Comparison of ENCODE assay signal across 1 cellular context in the genomic region with DNA sequence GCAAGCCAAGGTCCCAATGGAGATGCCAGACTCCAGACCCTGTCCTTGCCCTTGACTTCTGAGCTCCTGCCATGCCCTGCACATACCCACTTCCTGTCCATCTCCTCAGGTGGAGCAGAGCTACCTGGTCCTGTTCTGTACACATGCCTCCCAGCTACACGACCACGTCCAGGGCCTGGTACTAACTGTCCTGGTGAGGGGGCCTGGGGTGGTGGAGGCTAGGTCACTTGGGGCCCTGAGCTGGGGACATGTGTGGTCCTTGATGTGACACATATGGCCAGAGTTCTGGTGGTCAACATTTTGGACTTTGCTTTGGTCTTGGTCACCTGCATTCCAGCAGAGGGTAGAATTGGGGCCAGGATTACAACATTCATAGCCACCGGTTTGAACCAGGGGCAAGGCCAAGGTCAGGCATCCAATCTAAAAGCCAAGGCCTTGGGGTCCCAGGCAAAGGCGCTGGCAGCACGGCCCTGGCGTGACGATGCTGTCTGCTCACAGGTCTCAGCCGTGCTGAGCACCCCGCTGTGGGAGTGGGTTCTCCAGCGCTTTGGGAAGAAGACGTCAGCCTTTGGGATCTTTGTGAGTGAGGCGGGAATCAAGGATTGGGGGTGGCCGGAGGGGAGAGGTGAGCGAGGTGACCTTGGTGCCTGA.
TF ChIP-seq lines count a peak whose summit lies in the region.

No MANE protein-coding gene starts in this region.

TF ChIP-seq in HepG2, 621 proteins besides CTCF, POLR2A, EP300 and RAD21 (continued from another document and continues in another):
- TF ChIP-seq, protein P1, sequence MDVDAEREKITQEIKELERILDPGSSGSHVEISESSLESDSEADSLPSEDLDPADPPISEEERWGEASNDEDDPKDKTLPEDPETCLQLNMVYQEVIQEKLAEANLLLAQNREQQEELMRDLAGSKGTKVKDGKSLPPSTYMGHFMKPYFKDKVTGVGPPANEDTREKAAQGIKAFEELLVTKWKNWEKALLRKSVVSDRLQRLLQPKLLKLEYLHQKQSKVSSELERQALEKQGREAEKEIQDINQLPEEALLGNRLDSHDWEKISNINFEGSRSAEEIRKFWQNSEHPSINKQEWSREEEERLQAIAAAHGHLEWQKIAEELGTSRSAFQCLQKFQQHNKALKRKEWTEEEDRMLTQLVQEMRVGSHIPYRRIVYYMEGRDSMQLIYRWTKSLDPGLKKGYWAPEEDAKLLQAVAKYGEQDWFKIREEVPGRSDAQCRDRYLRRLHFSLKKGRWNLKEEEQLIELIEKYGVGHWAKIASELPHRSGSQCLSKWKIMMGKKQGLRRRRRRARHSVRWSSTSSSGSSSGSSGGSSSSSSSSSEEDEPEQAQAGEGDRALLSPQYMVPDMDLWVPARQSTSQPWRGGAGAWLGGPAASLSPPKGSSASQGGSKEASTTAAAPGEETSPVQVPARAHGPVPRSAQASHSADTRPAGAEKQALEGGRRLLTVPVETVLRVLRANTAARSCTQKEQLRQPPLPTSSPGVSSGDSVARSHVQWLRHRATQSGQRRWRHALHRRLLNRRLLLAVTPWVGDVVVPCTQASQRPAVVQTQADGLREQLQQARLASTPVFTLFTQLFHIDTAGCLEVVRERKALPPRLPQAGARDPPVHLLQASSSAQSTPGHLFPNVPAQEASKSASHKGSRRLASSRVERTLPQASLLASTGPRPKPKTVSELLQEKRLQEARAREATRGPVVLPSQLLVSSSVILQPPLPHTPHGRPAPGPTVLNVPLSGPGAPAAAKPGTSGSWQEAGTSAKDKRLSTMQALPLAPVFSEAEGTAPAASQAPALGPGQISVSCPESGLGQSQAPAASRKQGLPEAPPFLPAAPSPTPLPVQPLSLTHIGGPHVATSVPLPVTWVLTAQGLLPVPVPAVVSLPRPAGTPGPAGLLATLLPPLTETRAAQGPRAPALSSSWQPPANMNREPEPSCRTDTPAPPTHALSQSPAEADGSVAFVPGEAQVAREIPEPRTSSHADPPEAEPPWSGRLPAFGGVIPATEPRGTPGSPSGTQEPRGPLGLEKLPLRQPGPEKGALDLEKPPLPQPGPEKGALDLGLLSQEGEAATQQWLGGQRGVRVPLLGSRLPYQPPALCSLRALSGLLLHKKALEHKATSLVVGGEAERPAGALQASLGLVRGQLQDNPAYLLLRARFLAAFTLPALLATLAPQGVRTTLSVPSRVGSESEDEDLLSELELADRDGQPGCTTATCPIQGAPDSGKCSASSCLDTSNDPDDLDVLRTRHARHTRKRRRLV (CRISPR knock-in tag; IDR thresholded peaks at IDR 0.05), result no peak
- TF ChIP-seq, protein P2, sequence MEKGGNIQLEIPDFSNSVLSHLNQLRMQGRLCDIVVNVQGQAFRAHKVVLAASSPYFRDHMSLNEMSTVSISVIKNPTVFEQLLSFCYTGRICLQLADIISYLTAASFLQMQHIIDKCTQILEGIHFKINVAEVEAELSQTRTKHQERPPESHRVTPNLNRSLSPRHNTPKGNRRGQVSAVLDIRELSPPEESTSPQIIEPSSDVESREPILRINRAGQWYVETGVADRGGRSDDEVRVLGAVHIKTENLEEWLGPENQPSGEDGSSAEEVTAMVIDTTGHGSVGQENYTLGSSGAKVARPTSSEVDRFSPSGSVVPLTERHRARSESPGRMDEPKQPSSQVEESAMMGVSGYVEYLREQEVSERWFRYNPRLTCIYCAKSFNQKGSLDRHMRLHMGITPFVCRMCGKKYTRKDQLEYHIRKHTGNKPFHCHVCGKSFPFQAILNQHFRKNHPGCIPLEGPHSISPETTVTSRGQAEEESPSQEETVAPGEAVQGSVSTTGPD (CRISPR knock-in tag; IDR thresholded peaks at IDR 0.05), result peak; percentile 95
- TF ChIP-seq NFATC3 (CRISPR knock-in tag; IDR thresholded peaks at IDR 0.05), result 0 out of 2 replicates have a peak, but pooled peaks have one; percentile 32
- TF ChIP-seq, protein P3, sequence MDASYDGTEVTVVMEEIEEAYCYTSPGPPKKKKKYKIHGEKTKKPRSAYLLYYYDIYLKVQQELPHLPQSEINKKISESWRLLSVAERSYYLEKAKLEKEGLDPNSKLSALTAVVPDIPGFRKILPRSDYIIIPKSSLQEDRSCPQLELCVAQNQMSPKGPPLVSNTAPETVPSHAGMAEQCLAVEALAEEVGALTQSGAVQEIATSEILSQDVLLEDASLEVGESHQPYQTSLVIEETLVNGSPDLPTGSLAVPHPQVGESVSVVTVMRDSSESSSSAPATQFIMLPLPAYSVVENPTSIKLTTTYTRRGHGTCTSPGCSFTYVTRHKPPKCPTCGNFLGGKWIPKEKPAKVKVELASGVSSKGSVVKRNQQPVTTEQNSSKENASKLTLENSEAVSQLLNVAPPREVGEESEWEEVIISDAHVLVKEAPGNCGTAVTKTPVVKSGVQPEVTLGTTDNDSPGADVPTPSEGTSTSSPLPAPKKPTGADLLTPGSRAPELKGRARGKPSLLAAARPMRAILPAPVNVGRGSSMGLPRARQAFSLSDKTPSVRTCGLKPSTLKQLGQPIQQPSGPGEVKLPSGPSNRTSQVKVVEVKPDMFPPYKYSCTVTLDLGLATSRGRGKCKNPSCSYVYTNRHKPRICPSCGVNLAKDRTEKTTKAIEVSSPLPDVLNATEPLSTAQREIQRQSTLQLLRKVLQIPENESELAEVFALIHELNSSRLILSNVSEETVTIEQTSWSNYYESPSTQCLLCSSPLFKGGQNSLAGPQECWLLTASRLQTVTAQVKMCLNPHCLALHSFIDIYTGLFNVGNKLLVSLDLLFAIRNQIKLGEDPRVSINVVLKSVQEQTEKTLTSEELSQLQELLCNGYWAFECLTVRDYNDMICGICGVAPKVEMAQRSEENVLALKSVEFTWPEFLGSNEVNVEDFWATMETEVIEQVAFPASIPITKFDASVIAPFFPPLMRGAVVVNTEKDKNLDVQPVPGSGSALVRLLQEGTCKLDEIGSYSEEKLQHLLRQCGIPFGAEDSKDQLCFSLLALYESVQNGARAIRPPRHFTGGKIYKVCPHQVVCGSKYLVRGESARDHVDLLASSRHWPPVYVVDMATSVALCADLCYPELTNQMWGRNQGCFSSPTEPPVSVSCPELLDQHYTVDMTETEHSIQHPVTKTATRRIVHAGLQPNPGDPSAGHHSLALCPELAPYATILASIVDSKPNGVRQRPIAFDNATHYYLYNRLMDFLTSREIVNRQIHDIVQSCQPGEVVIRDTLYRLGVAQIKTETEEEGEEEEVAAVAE (CRISPR knock-in tag; IDR thresholded peaks at IDR 0.05; ENCODE audit: borderline replicate concordance), result no peak
- TF ChIP-seq, protein P4, sequence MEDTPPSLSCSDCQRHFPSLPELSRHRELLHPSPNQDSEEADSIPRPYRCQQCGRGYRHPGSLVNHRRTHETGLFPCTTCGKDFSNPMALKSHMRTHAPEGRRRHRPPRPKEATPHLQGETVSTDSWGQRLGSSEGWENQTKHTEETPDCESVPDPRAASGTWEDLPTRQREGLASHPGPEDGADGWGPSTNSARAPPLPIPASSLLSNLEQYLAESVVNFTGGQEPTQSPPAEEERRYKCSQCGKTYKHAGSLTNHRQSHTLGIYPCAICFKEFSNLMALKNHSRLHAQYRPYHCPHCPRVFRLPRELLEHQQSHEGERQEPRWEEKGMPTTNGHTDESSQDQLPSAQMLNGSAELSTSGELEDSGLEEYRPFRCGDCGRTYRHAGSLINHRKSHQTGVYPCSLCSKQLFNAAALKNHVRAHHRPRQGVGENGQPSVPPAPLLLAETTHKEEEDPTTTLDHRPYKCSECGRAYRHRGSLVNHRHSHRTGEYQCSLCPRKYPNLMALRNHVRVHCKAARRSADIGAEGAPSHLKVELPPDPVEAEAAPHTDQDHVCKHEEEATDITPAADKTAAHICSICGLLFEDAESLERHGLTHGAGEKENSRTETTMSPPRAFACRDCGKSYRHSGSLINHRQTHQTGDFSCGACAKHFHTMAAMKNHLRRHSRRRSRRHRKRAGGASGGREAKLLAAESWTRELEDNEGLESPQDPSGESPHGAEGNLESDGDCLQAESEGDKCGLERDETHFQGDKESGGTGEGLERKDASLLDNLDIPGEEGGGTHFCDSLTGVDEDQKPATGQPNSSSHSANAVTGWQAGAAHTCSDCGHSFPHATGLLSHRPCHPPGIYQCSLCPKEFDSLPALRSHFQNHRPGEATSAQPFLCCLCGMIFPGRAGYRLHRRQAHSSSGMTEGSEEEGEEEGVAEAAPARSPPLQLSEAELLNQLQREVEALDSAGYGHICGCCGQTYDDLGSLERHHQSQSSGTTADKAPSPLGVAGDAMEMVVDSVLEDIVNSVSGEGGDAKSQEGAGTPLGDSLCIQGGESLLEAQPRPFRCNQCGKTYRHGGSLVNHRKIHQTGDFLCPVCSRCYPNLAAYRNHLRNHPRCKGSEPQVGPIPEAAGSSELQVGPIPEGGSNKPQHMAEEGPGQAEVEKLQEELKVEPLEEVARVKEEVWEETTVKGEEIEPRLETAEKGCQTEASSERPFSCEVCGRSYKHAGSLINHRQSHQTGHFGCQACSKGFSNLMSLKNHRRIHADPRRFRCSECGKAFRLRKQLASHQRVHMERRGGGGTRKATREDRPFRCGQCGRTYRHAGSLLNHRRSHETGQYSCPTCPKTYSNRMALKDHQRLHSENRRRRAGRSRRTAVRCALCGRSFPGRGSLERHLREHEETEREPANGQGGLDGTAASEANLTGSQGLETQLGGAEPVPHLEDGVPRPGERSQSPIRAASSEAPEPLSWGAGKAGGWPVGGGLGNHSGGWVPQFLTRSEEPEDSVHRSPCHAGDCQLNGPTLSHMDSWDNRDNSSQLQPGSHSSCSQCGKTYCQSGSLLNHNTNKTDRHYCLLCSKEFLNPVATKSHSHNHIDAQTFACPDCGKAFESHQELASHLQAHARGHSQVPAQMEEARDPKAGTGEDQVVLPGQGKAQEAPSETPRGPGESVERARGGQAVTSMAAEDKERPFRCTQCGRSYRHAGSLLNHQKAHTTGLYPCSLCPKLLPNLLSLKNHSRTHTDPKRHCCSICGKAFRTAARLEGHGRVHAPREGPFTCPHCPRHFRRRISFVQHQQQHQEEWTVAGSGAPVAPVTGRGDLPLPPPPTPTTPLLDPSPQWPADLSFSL (CRISPR knock-in tag; IDR thresholded peaks at IDR 0.05), result no peak
- no peak for TF ChIP-seq POLR2AphosphoS5 (IDR thresholded peaks at IDR 0.05; ENCODE audit: low read depth, low read length)
- peak; percentile 60; the same call in 1 of the 2 replicates for TF ChIP-seq ZNF816 (CRISPR knock-in tag; IDR thresholded peaks at IDR 0.05; ENCODE audit: borderline replicate concordance)
- TF ChIP-seq GATA4 (IDR thresholded peaks at IDR 0.05; ENCODE audit: borderline replicate concordance, low read depth), result no peak
- no peak for TF ChIP-seq SP1 (IDR thresholded peaks at IDR 0.05)
- TF ChIP-seq SP1 (CRISPR knock-in tag; IDR thresholded peaks at IDR 0.05), result no peak
- TF ChIP-seq GFI1 (CRISPR knock-in tag; IDR thresholded peaks at IDR 0.05; ENCODE audit: borderline replicate concordance), result peak; percentile 61; the same call in 1 of the 2 replicates
- no peak for TF ChIP-seq SYNCRIP (IDR thresholded peaks at IDR 0.05; ENCODE audit: insufficient read depth, low read depth, low read length)
- TF ChIP-seq SIN3B (IDR thresholded peaks at IDR 0.05; ENCODE audit: low read length), result no peak
- TF ChIP-seq, protein P5, sequence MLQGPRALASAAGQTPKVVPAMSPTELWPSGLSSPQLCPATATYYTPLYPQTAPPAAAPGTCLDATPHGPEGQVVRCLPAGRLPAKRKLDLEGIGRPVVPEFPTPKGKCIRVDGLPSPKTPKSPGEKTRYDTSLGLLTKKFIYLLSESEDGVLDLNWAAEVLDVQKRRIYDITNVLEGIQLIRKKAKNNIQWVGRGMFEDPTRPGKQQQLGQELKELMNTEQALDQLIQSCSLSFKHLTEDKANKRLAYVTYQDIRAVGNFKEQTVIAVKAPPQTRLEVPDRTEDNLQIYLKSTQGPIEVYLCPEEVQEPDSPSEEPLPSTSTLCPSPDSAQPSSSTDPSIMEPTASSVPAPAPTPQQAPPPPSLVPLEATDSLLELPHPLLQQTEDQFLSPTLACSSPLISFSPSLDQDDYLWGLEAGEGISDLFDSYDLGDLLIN (CRISPR knock-in tag; IDR thresholded peaks at IDR 0.05; ENCODE audit: borderline replicate concordance), result no peak
- 0 out of 2 replicates have a peak, but pooled peaks have one; percentile 64 for TF ChIP-seq KDM4B (CRISPR knock-in tag; IDR thresholded peaks at IDR 0.05)
- TF ChIP-seq ZNF766 (CRISPR knock-in tag; IDR thresholded peaks at IDR 0.05; ENCODE audit: borderline replicate concordance), result no peak
- TF ChIP-seq, protein P6, sequence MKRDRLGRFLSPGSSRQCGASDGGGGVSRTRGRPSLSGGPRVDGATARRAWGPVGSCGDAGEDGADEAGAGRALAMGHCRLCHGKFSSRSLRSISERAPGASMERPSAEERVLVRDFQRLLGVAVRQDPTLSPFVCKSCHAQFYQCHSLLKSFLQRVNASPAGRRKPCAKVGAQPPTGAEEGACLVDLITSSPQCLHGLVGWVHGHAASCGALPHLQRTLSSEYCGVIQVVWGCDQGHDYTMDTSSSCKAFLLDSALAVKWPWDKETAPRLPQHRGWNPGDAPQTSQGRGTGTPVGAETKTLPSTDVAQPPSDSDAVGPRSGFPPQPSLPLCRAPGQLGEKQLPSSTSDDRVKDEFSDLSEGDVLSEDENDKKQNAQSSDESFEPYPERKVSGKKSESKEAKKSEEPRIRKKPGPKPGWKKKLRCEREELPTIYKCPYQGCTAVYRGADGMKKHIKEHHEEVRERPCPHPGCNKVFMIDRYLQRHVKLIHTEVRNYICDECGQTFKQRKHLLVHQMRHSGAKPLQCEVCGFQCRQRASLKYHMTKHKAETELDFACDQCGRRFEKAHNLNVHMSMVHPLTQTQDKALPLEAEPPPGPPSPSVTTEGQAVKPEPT (CRISPR knock-in tag; IDR thresholded peaks at IDR 0.05; ENCODE audit: low read depth), result no peak
- TF ChIP-seq JUND (CRISPR knock-in tag; IDR thresholded peaks at IDR 0.05), result no peak; the same call in 1 of the 2 replicates
- TF ChIP-seq ZNF44 (CRISPR knock-in tag; IDR thresholded peaks at IDR 0.05), result no peak
- no peak for TF ChIP-seq PTBP1 (IDR thresholded peaks at IDR 0.05; ENCODE audit: low read depth, low read length, poor library complexity, severe bottlenecking)
- no peak for TF ChIP-seq DR1 (CRISPR knock-in tag; IDR thresholded peaks at IDR 0.05)
- TF ChIP-seq YY1 (IDR thresholded peaks at IDR 0.05; ENCODE audit: insufficient read depth, insufficient replicate concordance, low read depth, low read length), result no peak
- TF ChIP-seq MED1 (CRISPR knock-in tag; IDR thresholded peaks at IDR 0.05), result peak; percentile 76
- TF ChIP-seq, protein P7, sequence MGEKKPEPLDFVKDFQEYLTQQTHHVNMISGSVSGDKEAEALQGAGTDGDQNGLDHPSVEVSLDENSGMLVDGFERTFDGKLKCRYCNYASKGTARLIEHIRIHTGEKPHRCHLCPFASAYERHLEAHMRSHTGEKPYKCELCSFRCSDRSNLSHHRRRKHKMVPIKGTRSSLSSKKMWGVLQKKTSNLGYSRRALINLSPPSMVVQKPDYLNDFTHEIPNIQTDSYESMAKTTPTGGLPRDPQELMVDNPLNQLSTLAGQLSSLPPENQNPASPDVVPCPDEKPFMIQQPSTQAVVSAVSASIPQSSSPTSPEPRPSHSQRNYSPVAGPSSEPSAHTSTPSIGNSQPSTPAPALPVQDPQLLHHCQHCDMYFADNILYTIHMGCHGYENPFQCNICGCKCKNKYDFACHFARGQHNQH (CRISPR knock-in tag; IDR thresholded peaks at IDR 0.05), result peak; percentile 58; the same call in 1 of the 2 replicates
- TF ChIP-seq CAMTA2 (CRISPR knock-in tag; IDR thresholded peaks at IDR 0.05; ENCODE audit: borderline replicate concordance), result no peak
- TF ChIP-seq ZNF850 (CRISPR knock-in tag; conservative IDR thresholded peaks at IDR 0.05), result no peak
- peak; percentile 53 for TF ChIP-seq PHF5A (CRISPR knock-in tag; IDR thresholded peaks at IDR 0.05; ENCODE audit: low read depth, unreplicated experiment)
- no peak for TF ChIP-seq HNRNPK (IDR thresholded peaks at IDR 0.05; ENCODE audit: low read depth, low read length, poor library complexity, severe bottlenecking)
- TF ChIP-seq ZBTB42 (CRISPR knock-in tag; IDR thresholded peaks at IDR 0.05), result no peak
- TF ChIP-seq SMC3 (IDR thresholded peaks at IDR 0.05; ENCODE audit: low read length), result 0 out of 2 replicates have a peak, but pooled peaks have one; percentile 2
- no peak for TF ChIP-seq ZNF263 (CRISPR knock-in tag; IDR thresholded peaks at IDR 0.05)
- peak; percentile 85 for TF ChIP-seq TBX2 (CRISPR knock-in tag; IDR thresholded peaks at IDR 0.05; ENCODE audit: borderline replicate concordance)
- no peak for TF ChIP-seq PRPF4 (IDR thresholded peaks at IDR 0.05; ENCODE audit: low read depth, low read length, poor library complexity, severe bottlenecking)
